8 cellular contexts compared by ENCODE assay signal in genomic region chr1:29513357-29513756, GRCh38.
DNase-seq lines count a peak whose midpoint lies in the region; ATAC-seq and TF ChIP-seq lines count a peak whose summit lies in the region.

No MANE protein-coding gene starts in this region.

- H3K4me3 Mint-ChIP-seq in stimulated activated naive CD8-positive, alpha-beta T cell treated with anti-CD3 and anti-CD28 coated beads, Interleukin-15, amount 100 ng/mL, for 72 hours = no peak overlapping the region

- peak; percentile 37 for DNase-seq in activated effector memory CD4-positive, alpha-beta T cell treated with anti-CD3 and anti-CD28 coated beads, Interleukin-2, amount 50 U/mL, for 16 hours
- no peak for DNase-seq in activated effector memory CD4-positive, alpha-beta T cell treated with Interleukin-2 at 50 U/mL for 16 hours
- peak; percentile 56 for DNase-seq in MV-4-11 (lab: John Stamatoyannopoulos, UW)
- DNase-seq in hepatic stellate cell (ENCODE audit: low spot score) = peak; percentile 65
- DNase-seq in stimulated activated naive CD8-positive, alpha-beta T cell treated with anti-CD3 and anti-CD28 coated beads, Interleukin-15, amount 100 ng/mL, for 72 hours = no peak

- H3K27ac Mint-ChIP-seq in stimulated activated naive CD8-positive, alpha-beta T cell treated with anti-CD3 and anti-CD28 coated beads, Interleukin-15, amount 100 ng/mL, for 72 hours = no peak overlapping the region

- TF ChIP-seq CTCF in VCaP (conservative IDR thresholded peaks at IDR 0.05) = peak; percentile 82

- H3K9me3 Mint-ChIP-seq in stimulated activated naive CD8-positive, alpha-beta T cell treated with anti-CD3 and anti-CD28 coated beads, Interleukin-15, amount 100 ng/mL, for 72 hours = no peaks in the 10 kb centered on the region

- H3K27me3 Mint-ChIP-seq in stimulated activated naive CD8-positive, alpha-beta T cell treated with anti-CD3 and anti-CD28 coated beads, Interleukin-15, amount 100 ng/mL, for 72 hours = peaks cover 29% of the 10 kb centered on the region

- H3K27ac ChIP-seq in VCaP = no peak overlapping the region

- H3K4me1 Mint-ChIP-seq in stimulated activated naive CD8-positive, alpha-beta T cell treated with anti-CD3 and anti-CD28 coated beads, Interleukin-15, amount 100 ng/mL, for 72 hours = no peaks in the 10 kb centered on the region

- peak; percentile 64 for ATAC-seq in stimulated activated naive CD8-positive, alpha-beta T cell treated with anti-CD3 and anti-CD28 coated beads, Interleukin-15, amount 100 ng/mL, for 72 hours
- ATAC-seq in HG03520 (IDR thresholded peaks at IDR 0.05; ENCODE audit: unreplicated experiment) (no peak), HG03108 (IDR thresholded peaks at IDR 0.05; ENCODE audit: unreplicated experiment) (no peak)

Comparison
In these comparisons a context has a peak if more than half of its experiments do, and no peak if none do; other contexts are left out.
1. DNase-seq: peak in activated effector memory CD4-positive, alpha-beta T cell treated with anti-CD3 and anti-CD28 coated beads, Interleukin-2, amount 50 U/mL, for 16 hours (single experiment), MV-4-11 (single experiment) and hepatic stellate cell (single experiment); none in activated effector memory CD4-positive, alpha-beta T cell treated with Interleukin-2 at 50 U/mL for 16 hours (single experiment) and stimulated activated naive CD8-positive, alpha-beta T cell treated with anti-CD3 and anti-CD28 coated beads, Interleukin-15, amount 100 ng/mL, for 72 hours (0 of 2).